ENCODE assay signal across 8 cellular contexts in genomic region chr16:23510154-23510914, GRCh38. TPM values are rescaled to one million over a fixed set of nuclear protein-coding genes. Genes with fewer than 3 reads are reported as not detected.
A peak's percentile ranks its signal among the peaks of the same experiment; 100 is the strongest.
DNase-seq lines count a peak whose midpoint lies in the region; ATAC-seq, FAIRE-seq and TF ChIP-seq lines count a peak whose summit lies in the region.

Gene GGA2 (minus strand): TSS chr16:23510494. CDS start chr16:23510411, 83 bp downstream.

- 21% methylated on average over 19 of the region's 72 CpGs for WGBS in A549 (ENCODE audit: missing lambda C conversion rate)
- WGBS in spleen, 5 donors, result 1% methylated on average over 46 to 72 of the region's 72 CpGs

- peak; percentile 59 to 80 for DNase-seq in A549 (ENCODE audit: low read depth in 1 of 2, low spot score in 1 of 2)
- DNase-seq in NCI-H2227 treated with DMSO at 0.1 percent for 48 hours (lab: John Stamatoyannopoulos, UW), result peak; percentile 85
- peak; percentile 77 for DNase-seq in activated B cell treated with CpG ODN at 0.5 μM for 24 hours
- peak; percentile 73 to 87 for DNase-seq in cardiac fibroblast (ENCODE audit: low read depth in 2 of 2)
- DNase-seq in iris pigment epithelial cell (ENCODE audit: low read depth), result peak; percentile 74
- DNase-seq in spleen, result peak; percentile 96

- no peaks in the 10 kb centered on the region for H3K36me3 ChIP-seq in spleen

- TF ChIP-seq CTCF in A549 (IDR thresholded peaks at IDR 0.05) (no peak), activated B cell treated with CpG ODN at 0.5 μM for 24 hours (IDR thresholded peaks at IDR 0.05) (no peak), cardiac fibroblast (IDR thresholded peaks at IDR 0.05; ENCODE audit: low read depth, low read length) (no peak), spleen (IDR thresholded peaks at IDR 0.05 in 8 of 11, conservative IDR thresholded peaks at IDR 0.05 in 3 of 11) (peak in 4 of 11 experiments; percentile 24 to 63 (median 36))

- H3K27ac ChIP-seq in A549, result peak within 1 kb of the TSS; percentile 81 to 96
- peak within 1 kb of the TSS; percentile 80 to 96 (median 94) for H3K27ac ChIP-seq in spleen

- H3K4me1 ChIP-seq in A549 (peaks cover 16% of the 10 kb centered on the region), spleen (peaks cover 27 to 76% (median 48%) of the 10 kb centered on the region in 6 donors)

- no peaks in the 10 kb centered on the region for H3K27me3 ChIP-seq in spleen (replicated peaks in 1 of 7)

- no peak for TF ChIP-seq EP300 in A549 (IDR thresholded peaks at IDR 0.05)

- peak; percentile 91 to 93 for ATAC-seq in A549
- ATAC-seq in GM18858 (IDR thresholded peaks at IDR 0.05; ENCODE audit: unreplicated experiment), result peak; percentile 62
- peak; percentile 64 for ATAC-seq in HG03095 (IDR thresholded peaks at IDR 0.05; ENCODE audit: unreplicated experiment)
- peak; percentile 75 for ATAC-seq in activated B cell treated with CpG ODN at 0.5 μM for 24 hours (ENCODE audit: low read depth)

- FAIRE-seq in A549 (lab: Jason Lieb, UNC), result no peak

- no peaks in the 10 kb centered on the region for H3K27me3 Mint-ChIP-seq in activated B cell treated with CpG ODN at 0.5 μM for 24 hours

- CTCF ChIA-PET in A549 (lab: Yijun Ruan, JAX), result interaction anchor here (0.6 to 1.5 kb wide), 5 partner anchors 28 to 75 kb away, joined by 3 read pairs; partner anchors contain the start of genes EARS2 and UBFD1
- CTCF ChIA-PET in activated B cell treated with CpG ODN at 0.5 μM for 24 hours (lab: Charles Lee), result interaction anchor here (1.5 to 2.4 kb wide), 2 partner anchors 74 to 86 kb away, joined by 5 to 7 read pairs; no protein-coding TSS in a partner anchor

- H3K9me3 ChIP-seq in A549 (no peaks in the 10 kb centered on the region), spleen (no peaks in the 10 kb centered on the region)

- H3K4me1 Mint-ChIP-seq in activated B cell treated with CpG ODN at 0.5 μM for 24 hours, result peaks cover 59% of the 10 kb centered on the region

- TF ChIP-seq POLR2A in A549 (IDR thresholded peaks at IDR 0.05; ENCODE audit: low read length) (peak; percentile 81), spleen (IDR thresholded peaks at IDR 0.05) (peak in 2 of 3 donors; percentile 35 to 87)

- H3K4me3 ChIP-seq in A549, result peak within 1 kb of the TSS; percentile 80
- peak within 1 kb of the TSS; percentile 69 to 71 for H3K4me3 ChIP-seq in cardiac fibroblast (replicated peaks in 1 of 2; ENCODE audit: low read depth in 2 of 2, low read length in 2 of 2)
- H3K4me3 ChIP-seq in spleen, result peak within 1 kb of the TSS; percentile 73 to 99 (median 95)

- H3K27ac Mint-ChIP-seq in activated B cell treated with CpG ODN at 0.5 μM for 24 hours, result peak within 1 kb of the TSS; percentile 95

- POLR2A ChIA-PET in A549 (lab: Yijun Ruan, JAX), result interaction anchor here (0.6 to 1.0 kb wide), 3 partner anchors 15 to 383 kb away, joined by 3 to 8 read pairs (median 5); partner anchors contain the start of genes EARS2 and UBFD1
- POLR2A ChIA-PET in activated B cell treated with CpG ODN at 0.5 μM for 24 hours (lab: Charles Lee), result interaction anchor here (0.6 to 8.1 kb wide), 9 partner anchors 9 to 57 kb away, joined by 4 to 209 read pairs (median 7); partner anchors contain the start of genes COG7, EARS2 and UBFD1

- peak within 1 kb of the TSS; percentile 90 for H3K4me3 Mint-ChIP-seq in activated B cell treated with CpG ODN at 0.5 μM for 24 hours

- H3K9me3 Mint-ChIP-seq in activated B cell treated with CpG ODN at 0.5 μM for 24 hours, result no peaks in the 10 kb centered on the region

- intact Hi-C loops in activated B cell treated with CpG ODN at 0.5 μM for 24 hours (cut with micrococcal nuclease) (no loop called here), spleen (cut with DNase I; ENCODE audit: low total_unique reads) (no loop called here)

- TF ChIP-seq RAD21 in A549 (conservative IDR thresholded peaks at IDR 0.05 in 1 of 2, IDR thresholded peaks at IDR 0.05 in 1 of 2), result 0 out of 5 replicates have a peak, but pooled peaks of 1 of the 2 experiments have one; percentile 9

- peak within 1 kb of the TSS; percentile 97 for H3K4me2 ChIP-seq in A549

- H3K36me3 Mint-ChIP-seq in activated B cell treated with CpG ODN at 0.5 μM for 24 hours (ENCODE audit: low read depth), result peaks cover 20% of the 10 kb centered on the region

TF ChIP-seq in A549, 52 proteins besides CTCF, POLR2A, EP300 and RAD21:
- TF ChIP-seq CEBPB (IDR thresholded peaks at IDR 0.05), result no peak
- TF ChIP-seq JUN (IDR thresholded peaks at IDR 0.05), result peak; percentile 57 to 78; a peak in 4 of 5 replicates
- TF ChIP-seq BHLHE40 (IDR thresholded peaks at IDR 0.05; ENCODE audit: low read depth, low read length), result peak; percentile 24; the same call in 1 of the 2 replicates
- peak; percentile 80 for TF ChIP-seq MAX (IDR thresholded peaks at IDR 0.05)
- peak; percentile 86 for TF ChIP-seq NPAS2 (CRISPR knock-in tag; IDR thresholded peaks at IDR 0.05; ENCODE audit: borderline replicate concordance)
- peak; percentile 55 for TF ChIP-seq MAFK (IDR thresholded peaks at IDR 0.05; ENCODE audit: partially characterized antibody)
- no peak for TF ChIP-seq SMC3 (IDR thresholded peaks at IDR 0.05)
- no peak for TF ChIP-seq ZSCAN20 (CRISPR knock-in tag; IDR thresholded peaks at IDR 0.05)
- peak; percentile 74; the same call in 1 of the 2 replicates for TF ChIP-seq TP53 (CRISPR knock-in tag; IDR thresholded peaks at IDR 0.05)
- TF ChIP-seq PBX3 (IDR thresholded peaks at IDR 0.05), result 0 out of 2 replicates have a peak, but pooled peaks have one; percentile 15
- peak; percentile 62; the same call in 1 of the 2 replicates for TF ChIP-seq PHF8 (IDR thresholded peaks at IDR 0.05; ENCODE audit: borderline replicate concordance, low read depth)
- TF ChIP-seq BCL3 (IDR thresholded peaks at IDR 0.05), result peak; percentile 84
- TF ChIP-seq E2F6 (IDR thresholded peaks at IDR 0.05; ENCODE audit: borderline replicate concordance, low read depth), result peak; percentile 93
- TF ChIP-seq FOSB (CRISPR knock-in tag; IDR thresholded peaks at IDR 0.05), result peak; percentile 50; the same call in 1 of the 2 replicates
- peak; percentile 73; the same call in 1 of the 2 replicates for TF ChIP-seq HOXB5 (CRISPR knock-in tag; IDR thresholded peaks at IDR 0.05)
- no peak for TF ChIP-seq RNF2 (IDR thresholded peaks at IDR 0.05; ENCODE audit: borderline replicate concordance, low read depth)
- peak; percentile 87 for TF ChIP-seq USF2 (IDR thresholded peaks at IDR 0.05)

RNA-seq across cellular contexts. Expression of gene GGA2, which starts in this region (rescaled TPM):
- polyA plus RNA-seq in A549 (2011; rRNA removed) (56.9 and 57.9 TPM in 2 replicates), A549 (2017; fragmentation: RNase III; extraction: RNeasy Plus Mini Kit Qiagen cat#74134 plus additional on column Dnase treatment) (29.9 to 33.1 TPM (median 32.7 TPM) in 3 replicates), spleen (10 to 100 TPM; 49.4 to 57.2 (median 56.6) TPM)
- polyA plus RNA-seq in A549 (2012; cell fraction: cytosol; rRNA removed), result 25.6 and 31.0 TPM in 2 replicates
- 47.8 and 53.9 TPM in 2 replicates for polyA plus RNA-seq in A549 (2012; cell fraction: nucleus; rRNA removed)
- 41.6 and 45.3 TPM in 2 replicates for polyA minus RNA-seq in A549 (2011; rRNA and poly(A)+ RNA removed)
- total RNA-seq in activated B cell treated with CpG ODN at 0.5 μM for 24 hours (264 and 281 TPM in 2 replicates), spleen (100 to 1,000 TPM; 131 to 179 (median 152) TPM)

Comparison
In these comparisons a context has a peak if more than half of its experiments do, and no peak if none do; other contexts are left out.
1. Peak in every context shown above with its lines: DNase-seq, ATAC-seq, H3K4me3 ChIP-seq and H3K27ac ChIP-seq.